8 cellular contexts compared by ENCODE assay signal in genomic region chr9:116737137-116737546, GRCh38. TPM values are rescaled to one million over a fixed set of nuclear protein-coding genes. Genes with fewer than 3 reads are reported as not detected.
DNase-seq lines count a peak whose midpoint lies in the region; ATAC-seq, FAIRE-seq and TF ChIP-seq lines count a peak whose summit lies in the region.

No MANE protein-coding gene starts in this region.

- H3K36me3 ChIP-seq in small intestine (ENCODE audit: control insufficient read depth in 2 of 2, insufficient read depth in 2 of 2, low read length in 2 of 2), result no peaks in the 10 kb centered on the region

- H3K4me3 ChIP-seq in astrocyte of the spinal cord (ENCODE audit: low read depth, low read length) (no peak overlapping the region), small intestine (ENCODE audit: low read depth in 1 of 2, low read length in 2 of 2) (no peak overlapping the region)

- no peaks in the 10 kb centered on the region for H3K4me1 ChIP-seq in small intestine (ENCODE audit: control insufficient read depth in 2 of 2, insufficient read depth in 1 of 2, low read depth in 1 of 2, low read length in 1 of 2)

- H3K27ac ChIP-seq in small intestine (ENCODE audit: low read depth in 1 of 2, low read length in 1 of 2), result no peak overlapping the region

- FAIRE-seq in small intestine (lab: Jason Lieb, UNC), result no peak

- H3K9me3 ChIP-seq in small intestine (ENCODE audit: control insufficient read depth, low read depth), result no peaks in the 10 kb centered on the region

- ATAC-seq in HG02571 (IDR thresholded peaks at IDR 0.05; ENCODE audit: unreplicated experiment) (peak; percentile 74), HG03460 (IDR thresholded peaks at IDR 0.05; ENCODE audit: unreplicated experiment) (no peak)

- TF ChIP-seq CTCF in astrocyte of the spinal cord (IDR thresholded peaks at IDR 0.05; ENCODE audit: low read depth, low read length), result peak; percentile 95

- in situ Hi-C loops in astrocyte of the spinal cord (cut with HindIII; ENCODE audit: low sequenced_read_pairs), result no loop called here

- WGBS in small intestine, 3 donors, result 3 to 12% (median 8%) methylated on average over 17 of the region's 17 CpGs

- DNase-seq in GM03348 (ENCODE audit: low spot score) (peak; percentile 94), NCI-H1694 (lab: John Stamatoyannopoulos, UW) (peak; percentile 77), T-helper 2 cell (peak in 4 of 5 experiments; percentile 19 to 48 (median 25)), astrocyte of the spinal cord (ENCODE audit: low read depth, low spot score) (peak; percentile 60), iPS DF 19.7 (ENCODE audit: low read depth, low spot score) (peak; percentile 57), small intestine (peak; percentile 79)

- no peaks in the 10 kb centered on the region for H3K27me3 ChIP-seq in small intestine (ENCODE audit: control insufficient read depth in 2 of 2, insufficient read depth in 2 of 2, low read length in 2 of 2)

RNA-seq across cellular contexts. Expression of gene TRIM32, which starts 50.0 kb away (rescaled TPM):
- 1 to 10 TPM; 3.8 to 8.9 (median 5.1) TPM for polyA plus RNA-seq in small intestine

Comparison
In these comparisons a context has a peak if more than half of its experiments do, and no peak if none do; other contexts are left out.
1. DNase-seq: peak in every context shown above with its lines; median percentile 94 in GM03348; 79 in small intestine; 77 in NCI-H1694; 60 in astrocyte of the spinal cord; 57 in iPS DF 19.7; 25 in T-helper 2 cell.